Comparison of ENCODE assay signal across 7 cellular contexts in genomic region chr18:12776415-12776814, GRCh38.
DNase-seq lines count a peak whose midpoint lies in the region; ATAC-seq and TF ChIP-seq lines count a peak whose summit lies in the region.
"Not testable (repeated sequence)": the region's sequence is repeated elsewhere in the genome, so short reads cannot be mapped to it uniquely, and the experiment has no call there.

No MANE protein-coding gene starts in this region.

- WGBS in iPS DF 6.9 (ENCODE audit: insufficient coverage, insufficient read length) = no CpG with 5 or more reads among the region's 7 CpGs

- peak overlapping the region; percentile 27; the same call in 1 of the 2 replicates for H3K4me3 ChIP-seq in iPS DF 6.9 (ENCODE audit: low read length)

- peaks cover 48% of the 10 kb centered on the region for H3K27me3 Mint-ChIP-seq in WTC11 (ENCODE audit: low read depth)
- H3K27me3 Mint-ChIP-seq in activated T-cell treated with anti-CD3 and anti-CD28 coated beads, Interleukin-2, amount 50 U/mL, for 72 hours (ENCODE audit: low read depth); dendritic cell treated with granulocyte-macrophage colony-stimulating factor and Interleukin-4, amounts not matched to agents 40 ng/mL and 50 ng/mL, for 4 days; osteocyte (ENCODE audit: unreplicated experiment): not testable (repeated sequence)

- H3K9me3 ChIP-seq in iPS DF 6.9 (ENCODE audit: control insufficient read depth, insufficient read depth, low read length) = not testable (repeated sequence)

- H3K36me3 Mint-ChIP-seq in WTC11; activated T-cell treated with anti-CD3 and anti-CD28 coated beads, Interleukin-2, amount 50 U/mL, for 72 hours (ENCODE audit: insufficient read depth in 2 of 2); dendritic cell treated with granulocyte-macrophage colony-stimulating factor and Interleukin-4, amounts not matched to agents 40 ng/mL and 50 ng/mL, for 4 days (ENCODE audit: low read depth); osteocyte (ENCODE audit: unreplicated experiment): not testable (repeated sequence)

- H3K36me3 ChIP-seq in iPS DF 6.9 (ENCODE audit: control insufficient read depth, insufficient read depth, low read length) = not testable (repeated sequence)

- not testable (repeated sequence) for TF ChIP-seq CTCF in WTC11 (IDR thresholded peaks at IDR 0.05); osteocyte (IDR thresholded peaks at IDR 0.05)

- DNase-seq in ELF-1 (ENCODE audit: low read depth, low spot score) (peak; percentile 50), NCI-H2227 (lab: John Stamatoyannopoulos, UW; ENCODE audit: unreplicated experiment) (peak; percentile 42), osteocyte (ENCODE audit: extremely low spot score, unreplicated experiment) (peak; percentile 38)
- DNase-seq in WTC11 (ENCODE audit: low spot score); activated T-cell treated with anti-CD3 and anti-CD28 coated beads, Interleukin-2, amount 50 U/mL, for 72 hours; iPS DF 6.9 (ENCODE audit: low read depth, low spot score): not testable (repeated sequence)

- H3K27ac ChIP-seq in iPS DF 6.9 (ENCODE audit: low read length) = not testable (repeated sequence)

- POLR2A ChIA-PET in WTC11 (lab: Charles Lee) = interaction anchor here (0.6 to 3.4 kb wide), 6 partner anchors 10 to 472 kb away, joined by 3 to 20 read pairs (median 4); partner anchors contain the start of gene PTPN2

- H3K27me3 ChIP-seq in iPS DF 6.9 (ENCODE audit: control insufficient read depth, insufficient read depth, low read length) = not testable (repeated sequence)

- CTCF ChIA-PET in WTC11 (lab: Charles Lee) = interaction anchor here (0.6 to 2.8 kb wide), 8 partner anchors 9 to 825 kb away, joined by 3 to 22 read pairs (median 6); partner anchors contain the start of gene PTPN2

- ATAC-seq in WTC11 = 0 out of 2 replicates have a peak, but pooled peaks have one; percentile 3
- not testable (repeated sequence) for ATAC-seq in activated T-cell treated with anti-CD3 and anti-CD28 coated beads, Interleukin-2, amount 50 U/mL, for 72 hours (replicated peaks in 1 of 2)

- not testable (repeated sequence) for H3K4me1 ChIP-seq in iPS DF 6.9 (ENCODE audit: control insufficient read depth, insufficient read depth, low read length)

- peak overlapping the region; percentile 61 for H3K4me3 Mint-ChIP-seq in WTC11
- H3K4me3 Mint-ChIP-seq in activated T-cell treated with anti-CD3 and anti-CD28 coated beads, Interleukin-2, amount 50 U/mL, for 72 hours = peak overlapping the region; percentile 70 to 90
- H3K4me3 Mint-ChIP-seq in dendritic cell treated with granulocyte-macrophage colony-stimulating factor and Interleukin-4, amounts not matched to agents 40 ng/mL and 50 ng/mL, for 4 days = peak overlapping the region; percentile 39
- not testable (repeated sequence) for H3K4me3 Mint-ChIP-seq in osteocyte (ENCODE audit: unreplicated experiment)

- not testable (repeated sequence) for H3K4me1 Mint-ChIP-seq in WTC11; activated T-cell treated with anti-CD3 and anti-CD28 coated beads, Interleukin-2, amount 50 U/mL, for 72 hours (ENCODE audit: low read depth); dendritic cell treated with granulocyte-macrophage colony-stimulating factor and Interleukin-4, amounts not matched to agents 40 ng/mL and 50 ng/mL, for 4 days (ENCODE audit: low read depth); osteocyte (ENCODE audit: unreplicated experiment)

- not testable (repeated sequence) for H3K9me3 Mint-ChIP-seq in WTC11; activated T-cell treated with anti-CD3 and anti-CD28 coated beads, Interleukin-2, amount 50 U/mL, for 72 hours; dendritic cell treated with granulocyte-macrophage colony-stimulating factor and Interleukin-4, amounts not matched to agents 40 ng/mL and 50 ng/mL, for 4 days; osteocyte (ENCODE audit: unreplicated experiment)

- not testable (repeated sequence) for H3K27ac Mint-ChIP-seq in WTC11; activated T-cell treated with anti-CD3 and anti-CD28 coated beads, Interleukin-2, amount 50 U/mL, for 72 hours; dendritic cell treated with granulocyte-macrophage colony-stimulating factor and Interleukin-4, amounts not matched to agents 40 ng/mL and 50 ng/mL, for 4 days; osteocyte (ENCODE audit: unreplicated experiment)

- intact Hi-C loops in dendritic cell treated with granulocyte-macrophage colony-stimulating factor and Interleukin-4, amounts not matched to agents 40 ng/mL and 50 ng/mL, for 4 days (cut with micrococcal nuclease) = not testable (repeated sequence)

TF ChIP-seq in WTC11, 78 proteins besides CTCF, POLR2A, EP300 and RAD21:
- TF ChIP-seq NFYB (CRISPR knock-in tag; conservative IDR thresholded peaks at IDR 0.05; ENCODE audit: low read depth) = peak; percentile 95
